1 cellular context compared by ENCODE assay signal in the genomic region with DNA sequence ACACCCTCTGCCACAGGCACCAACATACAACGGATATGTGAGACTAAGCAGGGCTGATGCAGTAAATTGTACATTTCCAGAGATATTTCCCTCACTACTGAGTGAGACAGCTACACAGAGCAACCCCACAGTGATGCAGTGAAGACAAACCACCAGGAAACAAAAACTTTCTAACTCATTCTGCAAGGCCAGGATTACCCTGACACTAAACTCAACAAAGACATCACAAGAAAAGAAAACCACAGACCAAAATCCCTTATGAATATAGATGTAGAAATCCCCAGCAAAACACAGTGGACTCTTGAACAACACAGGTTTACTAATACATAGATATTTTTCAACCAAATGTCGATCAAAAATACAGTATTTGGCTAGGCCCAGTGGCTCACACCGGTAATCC.
TF ChIP-seq lines count a peak whose summit lies in the region.

No MANE protein-coding gene starts in this region.

TF ChIP-seq in K562, 482 proteins besides CTCF, POLR2A, EP300 and RAD21:
- no peak for TF ChIP-seq E2F3 (CRISPR knock-in tag; IDR thresholded peaks at IDR 0.05)
- TF ChIP-seq HDAC6 (IDR thresholded peaks at IDR 0.05; ENCODE audit: low read depth, low read length) = 0 out of 2 replicates have a peak, but pooled peaks have one; percentile 39
- TF ChIP-seq, protein P1, sequence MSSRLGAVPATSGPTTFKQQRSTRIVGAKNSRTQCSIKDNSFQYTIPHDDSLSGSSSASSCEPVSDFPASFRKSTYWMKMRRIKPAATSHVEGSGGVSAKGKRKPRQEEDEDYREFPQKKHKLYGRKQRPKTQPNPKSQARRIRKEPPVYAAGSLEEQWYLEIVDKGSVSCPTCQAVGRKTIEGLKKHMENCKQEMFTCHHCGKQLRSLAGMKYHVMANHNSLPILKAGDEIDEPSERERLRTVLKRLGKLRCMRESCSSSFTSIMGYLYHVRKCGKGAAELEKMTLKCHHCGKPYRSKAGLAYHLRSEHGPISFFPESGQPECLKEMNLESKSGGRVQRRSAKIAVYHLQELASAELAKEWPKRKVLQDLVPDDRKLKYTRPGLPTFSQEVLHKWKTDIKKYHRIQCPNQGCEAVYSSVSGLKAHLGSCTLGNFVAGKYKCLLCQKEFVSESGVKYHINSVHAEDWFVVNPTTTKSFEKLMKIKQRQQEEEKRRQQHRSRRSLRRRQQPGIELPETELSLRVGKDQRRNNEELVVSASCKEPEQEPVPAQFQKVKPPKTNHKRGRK (tag; IDR thresholded peaks at IDR 0.05) = peak; percentile 40; the same call in 1 of the 2 replicates
